ENCODE assay signal across 22 cellular contexts in the genomic region with DNA sequence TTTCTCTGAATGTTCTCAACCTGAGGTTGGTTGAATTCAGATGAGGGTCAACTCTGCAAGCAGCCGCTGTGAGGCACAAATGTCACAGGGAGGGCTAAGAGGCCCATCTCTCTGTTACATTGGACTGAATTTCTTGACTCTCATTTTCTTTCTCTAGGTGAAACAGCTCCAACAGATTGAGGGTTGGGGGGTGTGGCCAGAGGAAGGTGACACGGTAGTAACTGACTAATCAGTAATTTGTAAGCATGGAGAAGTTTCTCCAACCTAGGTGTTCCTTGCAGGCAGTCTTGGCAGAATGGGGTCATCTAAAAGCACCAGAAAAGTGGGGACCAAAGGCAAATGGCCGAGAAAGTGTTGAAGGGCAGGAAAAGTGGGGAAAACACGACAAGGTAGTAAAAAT. TPM values are rescaled to one million over a fixed set of nuclear protein-coding genes. Genes with fewer than 3 reads are reported as not detected.
DNase-seq lines count a peak whose midpoint lies in the region; ATAC-seq, FAIRE-seq and TF ChIP-seq lines count a peak whose summit lies in the region.
"Had no signal": no experiment of that assay in that cellular context is flagged by ENCODE, and none has a peak within 500 bp of the region (broad histone marks: within the 10 kb centered on the region; RNA-seq: fewer than 3 reads in every experiment).

No MANE protein-coding gene starts in this region.

- intact Hi-C loops in left colon (cut with DNase I, micrococcal nuclease) = no loop called here

- H2AFZ ChIP-seq in GM23248 (no peak overlapping the region), astrocyte (ENCODE audit: low read depth, low read length) (no peak overlapping the region)

- POLR2A ChIA-PET in HEK293 (lab: Yijun Ruan, JAX) = no interaction called here

- no peak for FAIRE-seq in astrocyte (lab: Jason Lieb, UNC)
- FAIRE-seq: endometrium, GM12891 had no signal

- no peaks in the 10 kb centered on the region for H3K9me3 Mint-ChIP-seq in astrocyte (ENCODE audit: unreplicated experiment)
- H3K9me3 Mint-ChIP-seq: activated CD4-positive, alpha-beta memory T cell treated with anti-CD3 and anti-CD28 coated beads, Interleukin-2, amount 10 ng/mL, durations not matched to agents 7 days and 5 days; CD4-positive, alpha-beta memory T cell; stimulated activated effector memory CD8-positive, alpha-beta T cell treated with anti-CD3 and anti-CD28 coated beads, Interleukin-12 subunit alpha, Interleukin-12 subunit beta, amount 100 ng/mL, for 72 hours had no signal

- no peak for DNase-seq in GM23248
- no peak for DNase-seq in astrocyte (ENCODE audit: low read depth)
- no peak for DNase-seq in left colon
- DNase-seq in iPS-NIHi7 (ENCODE audit: extremely low spot score) = no peak
- DNase-seq in occipital lobe (lab: John Stamatoyannopoulos, UW) = no peak
- DNase-seq: activated CD4-positive, alpha-beta memory T cell treated with anti-CD3 and anti-CD28 coated beads, Interleukin-2, amount 10 ng/mL, durations not matched to agents 7 days and 5 days; activated CD4-positive, CD25-positive, alpha-beta regulatory T cell; activated effector memory CD4-positive, alpha-beta T cell treated with Interleukin-2 at 50 U/mL for 16 hours; CD4-positive, alpha-beta memory T cell; DMS79 treated with DMSO at 0.1 percent for 48 hours; heart right ventricle; NCI-H1436 treated with DMSO at 0.1 percent for 48 hours; NCI-H524 treated with DMSO at 0.1 percent for 48 hours; stimulated activated CD4-positive, alpha-beta T cell treated with anti-CD3 and anti-CD28 coated beads, Interleukin-2, amount 100 ng/mL, for 24 hours had no signal

- no peak overlapping the region for H3K4me2 ChIP-seq in GM23248 (ENCODE audit: unreplicated experiment)
- no peak overlapping the region for H3K4me2 ChIP-seq in astrocyte (ENCODE audit: low read length)

- H3K4me3 ChIP-seq in GM23248 (no peak overlapping the region), HEK293 (ENCODE audit: low read depth, low read length) (no peak overlapping the region), astrocyte (ENCODE audit: insufficient read depth, low read depth, low read length) (no peak overlapping the region)
- H3K4me3 ChIP-seq: adrenal gland, heart right ventricle, prostate gland, SK-N-MC had no signal

- peak overlapping the region; percentile 27 for H3K27ac Mint-ChIP-seq in astrocyte (ENCODE audit: unreplicated experiment)
- H3K27ac Mint-ChIP-seq: activated CD4-positive, alpha-beta memory T cell treated with anti-CD3 and anti-CD28 coated beads, Interleukin-2, amount 10 ng/mL, durations not matched to agents 7 days and 5 days; CD4-positive, alpha-beta memory T cell had no signal

- H3K27ac ChIP-seq in GM23248 (peak overlapping the region; percentile 75), HEK293 (ENCODE audit: extremely low read depth, low read depth, low read length) (no peak overlapping the region; the same call in 1 of the 2 replicates), astrocyte (ENCODE audit: low read depth, low read length) (peak overlapping the region; percentile 24)
- H3K27ac ChIP-seq: adrenal gland, heart right ventricle, prostate gland had no signal

- H3K9ac ChIP-seq in GM23248 = no peak overlapping the region
- H3K9ac ChIP-seq in astrocyte (ENCODE audit: low read length) = no peak overlapping the region

- no peaks in the 10 kb centered on the region for H3K27me3 ChIP-seq in GM23248 (replicated peaks; ENCODE audit: insufficient read depth)
- no peaks in the 10 kb centered on the region for H3K27me3 ChIP-seq in astrocyte (ENCODE audit: insufficient read depth, low read length)
- H3K27me3 ChIP-seq: adrenal gland, heart right ventricle had no signal

- no peaks in the 10 kb centered on the region for H4K20me1 ChIP-seq in GM23248 (ENCODE audit: insufficient read depth)
- H4K20me1 ChIP-seq in astrocyte (ENCODE audit: insufficient read depth, low read length) = peaks cover 22% of the 10 kb centered on the region

- H3K4me3 Mint-ChIP-seq in astrocyte (ENCODE audit: unreplicated experiment) = no peak overlapping the region
- H3K4me3 Mint-ChIP-seq: activated CD4-positive, alpha-beta memory T cell treated with anti-CD3 and anti-CD28 coated beads, Interleukin-2, amount 10 ng/mL, durations not matched to agents 7 days and 5 days; CD4-positive, alpha-beta memory T cell; stimulated activated effector memory CD8-positive, alpha-beta T cell treated with anti-CD3 and anti-CD28 coated beads, Interleukin-12 subunit alpha, Interleukin-12 subunit beta, amount 100 ng/mL, for 72 hours had no signal

- peaks cover 13% of the 10 kb centered on the region for H3K4me1 Mint-ChIP-seq in astrocyte (ENCODE audit: low read depth, unreplicated experiment)

- no peaks in the 10 kb centered on the region for H3K9me2 ChIP-seq in GM23248 (ENCODE audit: insufficient read depth)

- CTCF ChIA-PET in HEK293 (lab: Yijun Ruan, JAX) = no interaction called here

- in situ Hi-C loops in GM23248 (cut with MboI) = no loop called here

- peaks cover 21% of the 10 kb centered on the region for H3K36me3 Mint-ChIP-seq in astrocyte (ENCODE audit: low read depth, unreplicated experiment)

- H3K27me3 Mint-ChIP-seq in astrocyte (ENCODE audit: low read depth, unreplicated experiment) = peaks cover 8% of the 10 kb centered on the region
- H3K27me3 Mint-ChIP-seq: activated CD4-positive, alpha-beta memory T cell treated with anti-CD3 and anti-CD28 coated beads, Interleukin-2, amount 10 ng/mL, durations not matched to agents 7 days and 5 days; CD4-positive, alpha-beta memory T cell had no signal

- H3K79me2 ChIP-seq in GM23248 (ENCODE audit: insufficient read depth) (no peaks in the 10 kb centered on the region), astrocyte (ENCODE audit: insufficient read depth, low read length) (peaks cover 3% of the 10 kb centered on the region)

- H3K9me3 ChIP-seq in GM23248 (ENCODE audit: low read depth) (no peaks in the 10 kb centered on the region), HEK293 (ENCODE audit: control insufficient read depth, insufficient read depth, low read depth, low read length) (no peaks in the 10 kb centered on the region), astrocyte (ENCODE audit: insufficient read depth, low read depth, low read length) (no peaks in the 10 kb centered on the region)
- H3K9me3 ChIP-seq: adrenal gland, heart right ventricle, prostate gland had no signal

- TF ChIP-seq CTCF in HEK293 (tag by site-specific recombination; IDR thresholded peaks at IDR 0.05) (no peak), astrocyte (IDR thresholded peaks at IDR 0.05; ENCODE audit: insufficient read depth, low read depth, low read length) (no peak)

- H3K4me1 ChIP-seq in GM23248 (ENCODE audit: insufficient read depth) = peaks cover 14% of the 10 kb centered on the region
- H3K4me1 ChIP-seq in HEK293 (ENCODE audit: control insufficient read depth, insufficient read depth, low read length) = peaks cover 3% of the 10 kb centered on the region; the same call in 1 of the 2 replicates
- peaks cover 6% of the 10 kb centered on the region for H3K4me1 ChIP-seq in astrocyte (ENCODE audit: insufficient read depth, low read length)
- H3K4me1 ChIP-seq: prostate gland had no signal

- peaks cover 57% of the 10 kb centered on the region for H3F3A ChIP-seq in GM23248 (ENCODE audit: insufficient read depth)

- WGBS in GM23248 (ENCODE audit: low coverage in 1 of 2, low lambda C conversion rate in 2 of 2, missing lambda C conversion rate in 2 of 2), 2 experiments = 84 to 87% methylated on average over 4 of the region's 4 CpGs

- H3K36me3 ChIP-seq in GM23248 (ENCODE audit: low read depth) (peaks cover 34% of the 10 kb centered on the region), HEK293 (ENCODE audit: control insufficient read depth in 2 of 2, insufficient read depth in 1 of 2, low read length in 2 of 2) (peaks cover 38 to 43% of the 10 kb centered on the region in 2 experiments), astrocyte (ENCODE audit: insufficient read depth, low read length) (peaks cover 31% of the 10 kb centered on the region)

- ATAC-seq in left colon (peak; percentile 53), HG03432 (IDR thresholded peaks at IDR 0.05; ENCODE audit: unreplicated experiment) (no peak)
- ATAC-seq: heart right ventricle had no signal

TF ChIP-seq in HEK293, 187 proteins besides CTCF, POLR2A, EP300 and RAD21:
- TF ChIP-seq, protein P1, sequence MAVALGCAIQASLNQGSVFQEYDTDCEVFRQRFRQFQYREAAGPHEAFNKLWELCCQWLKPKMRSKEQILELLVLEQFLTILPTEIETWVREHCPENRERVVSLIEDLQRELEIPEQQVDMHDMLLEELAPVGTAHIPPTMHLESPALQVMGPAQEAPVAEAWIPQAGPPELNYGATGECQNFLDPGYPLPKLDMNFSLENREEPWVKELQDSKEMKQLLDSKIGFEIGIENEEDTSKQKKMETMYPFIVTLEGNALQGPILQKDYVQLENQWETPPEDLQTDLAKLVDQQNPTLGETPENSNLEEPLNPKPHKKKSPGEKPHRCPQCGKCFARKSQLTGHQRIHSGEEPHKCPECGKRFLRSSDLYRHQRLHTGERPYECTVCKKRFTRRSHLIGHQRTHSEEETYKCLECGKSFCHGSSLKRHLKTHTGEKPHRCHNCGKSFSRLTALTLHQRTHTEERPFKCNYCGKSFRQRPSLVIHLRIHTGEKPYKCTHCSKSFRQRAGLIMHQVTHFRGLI (tag by site-specific recombination; IDR thresholded peaks at IDR 0.05) = no peak
- TF ChIP-seq PRDM1 (tag by site-specific recombination; IDR thresholded peaks at IDR 0.05) (peak; percentile 72), ZNF302 (tag by site-specific recombination; IDR thresholded peaks at IDR 0.05; ENCODE audit: low read depth) (no peak), KLF9 (tag by site-specific recombination; IDR thresholded peaks at IDR 0.05; ENCODE audit: low read depth) (peak; percentile 40; the same call in 1 of the 2 replicates), RBAK (tag by site-specific recombination; IDR thresholded peaks at IDR 0.05) (no peak)

RNA-seq across cellular contexts. Expression of a gene that starts 16.8 kb away (rescaled TPM):
- total RNA-seq in GM23248 (2014; rRNA removed; shearing (Covaris generic)) = 301 and 392 TPM in 2 replicates
- 257 and 264 TPM in 2 replicates for polyA plus RNA-seq in GM23248 (2016; fragmentation: Nextera tagmentation; extraction: Ambion mirVana)
- 240 and 276 TPM in 2 replicates for total RNA-seq in astrocyte
- total RNA-seq in left colon = 100 to 1,000 TPM; 136 to 150 TPM
- total RNA-seq in occipital lobe = 271 TPM

RNA-seq across cellular contexts. Expression of a gene that starts 17.2 kb away (rescaled TPM):
- 15.3 and 16.8 TPM in 2 replicates for total RNA-seq in GM23248 (2014; rRNA removed; shearing (Covaris generic))
- 12.8 and 13.9 TPM in 2 replicates for polyA plus RNA-seq in GM23248 (2016; fragmentation: Nextera tagmentation; extraction: Ambion mirVana)
- total RNA-seq in astrocyte (13.8 and 15.3 TPM in 2 replicates), left colon (10 to 100 TPM; 13.2 to 17.4 TPM), occipital lobe (44.0 TPM)

RNA-seq across cellular contexts. Expression of a gene that starts 40.9 kb away (rescaled TPM):
- total RNA-seq in GM23248 (2014; rRNA removed; shearing (Covaris generic)) = 4.0 and 4.2 TPM in 2 replicates
- 14.6 and 16.0 TPM in 2 replicates for polyA plus RNA-seq in GM23248 (2016; fragmentation: Nextera tagmentation; extraction: Ambion mirVana)
- total RNA-seq in astrocyte (32.6 and 39.7 TPM in 2 replicates), left colon (100 to 1,000 TPM; 172 to 182 TPM), occipital lobe (3.9 TPM)
